ENCODE assay signal across 26 cellular contexts in genomic region chr9:133571896-133572595, GRCh38. TPM values are rescaled to one million over a fixed set of nuclear protein-coding genes. Genes with fewer than 3 reads are reported as not detected.
"Had no signal": no experiment of that assay in that cellular context is flagged by ENCODE, and none has a peak within 500 bp of the region (broad histone marks: within the 10 kb centered on the region; RNA-seq: fewer than 3 reads in every experiment).

No MANE protein-coding gene starts in this region.

- ATAC-seq: activated T-helper 17 cell treated with anti-CD3 and anti-CD28 coated beads, Interleukin-2, amount 50 U/mL, for 72 hours had no signal

- DNase-seq: activated CD4-positive, alpha-beta memory T cell treated with anti-CD3 and anti-CD28 coated beads, Interleukin-2, amount 10 ng/mL, durations not matched to agents 7 days and 5 days; activated CD4-positive, alpha-beta T cell treated with anti-CD3 and anti-CD28 coated beads, Interleukin-2, amount 50 U/mL, for 1 hour; activated CD4-positive, CD25-positive, alpha-beta regulatory T cell; activated gamma-delta T cell treated with Interleukin-2 at 50 U/mL for 16 hours; activated naive CD4-positive, alpha-beta T cell treated with anti-CD3 and anti-CD28 coated beads, Interleukin-2, amount 10 ng/mL, durations not matched to agents 7 days and 5 days; activated naive CD8-positive, alpha-beta T cell treated with anti-CD3 and anti-CD28 coated beads, Interleukin-2, amount 10 ng/mL, durations not matched to agents 7 days and 5 days; activated T-cell treated with anti-CD3 and anti-CD28 coated beads for 4 hours; activated T-cell treated with anti-CD3 and anti-CD28 coated beads, Interleukin-2, amount 50 U/mL, for 48 hours; Kasumi-1; KBM-7; NCI-H1048; NCI-H146; NCI-H187 treated with DMSO at 0.1 percent for 48 hours; NCI-H2081 treated with DMSO at 0.1 percent for 48 hours; NCI-H524 treated with DMSO at 0.1 percent for 48 hours; NCI-H748 treated with DMSO at 0.1 percent for 48 hours; T-cell; T-helper 2 cell; T1000 had no signal

- H3K27ac ChIP-seq: SK-N-MC had no signal

RNA-seq across cellular contexts. Expression of gene FAM163B, which starts 37.1 kb away (rescaled TPM):
- total RNA-seq: activated CD4-positive, alpha-beta memory T cell treated with anti-CD3 and anti-CD28 coated beads, Interleukin-2, amount 10 ng/mL, durations not matched to agents 7 days and 5 days; activated CD8-positive, alpha-beta memory T cell treated with anti-CD3 and anti-CD28 coated beads for 36 hours; activated naive CD8-positive, alpha-beta T cell treated with anti-CD3 and anti-CD28 coated beads, Interleukin-2, amount 10 ng/mL, durations not matched to agents 7 days and 5 days; activated T-helper 17 cell treated with anti-CD3 and anti-CD28 coated beads, Interleukin-2, amount 50 U/mL, for 72 hours; aorta; bronchial epithelial cell; M059J; T-cell had no signal
- polyA plus RNA-seq: aorta had no signal

RNA-seq across cellular contexts. Expression of gene ADAMTSL2, which starts 37.5 kb away (rescaled TPM):
- total RNA-seq: activated CD4-positive, alpha-beta memory T cell treated with anti-CD3 and anti-CD28 coated beads, Interleukin-2, amount 10 ng/mL, durations not matched to agents 7 days and 5 days; activated T-helper 17 cell treated with anti-CD3 and anti-CD28 coated beads, Interleukin-2, amount 50 U/mL, for 72 hours; bronchial epithelial cell had no signal

RNA-seq across cellular contexts. Expression of gene MYMK, which starts 47.3 kb away (rescaled TPM):
- total RNA-seq: activated CD4-positive, alpha-beta memory T cell treated with anti-CD3 and anti-CD28 coated beads, Interleukin-2, amount 10 ng/mL, durations not matched to agents 7 days and 5 days; activated CD8-positive, alpha-beta memory T cell treated with anti-CD3 and anti-CD28 coated beads for 36 hours; activated naive CD8-positive, alpha-beta T cell treated with anti-CD3 and anti-CD28 coated beads, Interleukin-2, amount 10 ng/mL, durations not matched to agents 7 days and 5 days; activated T-helper 17 cell treated with anti-CD3 and anti-CD28 coated beads, Interleukin-2, amount 50 U/mL, for 72 hours; aorta; bronchial epithelial cell; M059J; RPMI7951; T-cell had no signal
- polyA plus RNA-seq: aorta had no signal
